In the genomic region with DNA sequence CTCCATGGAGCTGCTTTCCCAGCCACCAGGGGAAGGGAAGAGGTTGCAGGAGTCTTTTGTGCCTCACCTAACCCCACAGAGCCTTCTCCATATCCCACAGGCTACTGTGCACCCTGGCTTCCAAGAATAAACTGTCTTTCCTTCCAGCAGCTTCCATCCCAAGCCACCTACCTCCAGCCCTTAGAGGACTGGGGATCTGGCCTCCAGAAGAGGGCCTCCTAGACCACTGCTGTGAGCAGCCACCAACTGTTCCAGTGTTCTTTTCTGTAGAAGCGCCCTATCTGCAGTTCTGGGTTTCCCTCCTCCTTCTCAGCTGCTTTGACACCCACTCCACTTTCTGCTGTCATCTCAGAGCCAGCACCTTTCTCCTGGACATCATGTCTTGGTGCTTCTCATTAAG, we compare ENCODE assay signal across 24 cellular contexts. TPM values are rescaled to one million over a fixed set of nuclear protein-coding genes. Genes with fewer than 3 reads are reported as not detected.
"Had no signal": no experiment of that assay in that cellular context is flagged by ENCODE, and none has a peak within 500 bp of the region (broad histone marks: within the 10 kb centered on the region; RNA-seq: fewer than 3 reads in every experiment).

No MANE protein-coding gene starts in this region.

- H3K9me3 ChIP-seq: SK-N-SH had no signal

- DNase-seq: KBM-7; MV-4-11; NCI-H1048; NCI-H1105; NCI-H1417; NCI-H1436 treated with DMSO at 0.1 percent for 48 hours; NCI-H1694; NCI-H187 treated with DMSO at 0.1 percent for 48 hours; NCI-H2029 treated with DMSO at 0.1 percent for 48 hours; NCI-H2107; NCI-H2227 treated with DMSO at 0.1 percent for 48 hours; NCI-H524; NCI-H526 treated with DMSO at 0.1 percent for 48 hours; NCI-H748 treated with DMSO at 0.1 percent for 48 hours; NK-92 treated with Interleukin-12 subunit alpha and Interleukin-12 subunit beta, amount 100 ng/mL, for 24 hours; SHP77; SK-N-SH; SW 1271; T-cell had no signal

- H3K4me3 Mint-ChIP-seq: T-cell had no signal

- H3K27ac ChIP-seq: RWPE1 had no signal

- H3K36me3 Mint-ChIP-seq: T-cell had no signal

- H3K4me2 ChIP-seq: SK-N-SH had no signal

- ATAC-seq: T-cell had no signal

- H3K9me2 ChIP-seq: SK-N-SH had no signal

- H3K4me1 Mint-ChIP-seq: T-cell had no signal

RNA-seq across cellular contexts. Expression of a gene that starts 30.7 kb away (rescaled TPM):
- total RNA-seq: LHCN-M2, MCF 10A, NCI-H460, SK-MEL-5 had no signal
